ENCODE assay signal across 9 cellular contexts in genomic region chr7:115009139-115009538, GRCh38.
DNase-seq lines count a peak whose midpoint lies in the region; ATAC-seq and TF ChIP-seq lines count a peak whose summit lies in the region.
"Had no signal": no experiment of that assay in that cellular context is flagged by ENCODE, and none has a peak within 500 bp of the region (broad histone marks: within the 10 kb centered on the region; RNA-seq: fewer than 3 reads in every experiment).

No MANE protein-coding gene starts in this region.

- peak; percentile 75 for DNase-seq in activated CD4-positive, alpha-beta T cell treated with anti-CD3 and anti-CD28 coated beads, Interleukin-2, amount 10 ng/mL, durations not matched to agents 24 days and 14 days
- DNase-seq in activated CD4-positive, alpha-beta T cell treated with anti-CD3 and anti-CD28 coated beads, Interleukin-2, amount 50 U/mL, for 4 hours, result no peak
- no peak for DNase-seq in activated T-helper 1 cell treated with anti-CD3 and anti-CD28 coated beads, Interleukin-12 subunit alpha, Interleukin-12 subunit beta, Interleukin-2, Interleukin-4 antibody, amounts not matched to agents 30 ng/mL and 10 ng/mL and 1 ng/mL, durations not matched to agents 14 hours and 24 hours and 36 hours (ENCODE audit: low spot score)
- DNase-seq in A673 (ENCODE audit: low spot score), result no peak
- DNase-seq in EL, result no peak
- DNase-seq in endodermal cell, result no peak

- H3K4me1 Mint-ChIP-seq in activated CD4-positive, alpha-beta T cell treated with anti-CD3 and anti-CD28 coated beads, Interleukin-2, amount 10 ng/mL, durations not matched to agents 24 days and 14 days, result peaks cover 74% of the 10 kb centered on the region
- peaks cover 88% of the 10 kb centered on the region for H3K4me1 Mint-ChIP-seq in activated T-helper 1 cell treated with anti-CD3 and anti-CD28 coated beads, Interleukin-12 subunit alpha, Interleukin-12 subunit beta, Interleukin-2, Interleukin-4 antibody, amounts not matched to agents 30 ng/mL and 10 ng/mL and 1 ng/mL, durations not matched to agents 14 hours and 24 hours and 36 hours (ENCODE audit: low read depth)
- H3K4me1 Mint-ChIP-seq in stimulated activated memory B cell treated with anti-CD40 and anti-IgM and Interleukin-4, amounts not matched to agents 10 μg/mL and 1 μg/mL and 100 μg/mL, for 72 hours, result peaks cover 45% of the 10 kb centered on the region
- peaks cover 30% of the 10 kb centered on the region for H3K4me1 Mint-ChIP-seq in endodermal cell

- ATAC-seq in HG03095 (IDR thresholded peaks at IDR 0.05; ENCODE audit: unreplicated experiment), result peak; percentile 64
- ATAC-seq in stimulated activated memory B cell treated with anti-CD40 and anti-IgM and Interleukin-4, amounts not matched to agents 10 μg/mL and 1 μg/mL and 100 μg/mL, for 72 hours, result peak; percentile 78

- peak overlapping the region; percentile 73 for H3K4me3 Mint-ChIP-seq in activated CD4-positive, alpha-beta T cell treated with anti-CD3 and anti-CD28 coated beads, Interleukin-2, amount 10 ng/mL, durations not matched to agents 24 days and 14 days
- H3K4me3 Mint-ChIP-seq in activated T-helper 1 cell treated with anti-CD3 and anti-CD28 coated beads, Interleukin-12 subunit alpha, Interleukin-12 subunit beta, Interleukin-2, Interleukin-4 antibody, amounts not matched to agents 30 ng/mL and 10 ng/mL and 1 ng/mL, durations not matched to agents 14 hours and 24 hours and 36 hours, result peak overlapping the region; percentile 77
- no peak overlapping the region for H3K4me3 Mint-ChIP-seq in stimulated activated memory B cell treated with anti-CD40 and anti-IgM and Interleukin-4, amounts not matched to agents 10 μg/mL and 1 μg/mL and 100 μg/mL, for 72 hours
- no peak overlapping the region for H3K4me3 Mint-ChIP-seq in endodermal cell

- H3K4me3 ChIP-seq in A673 (ENCODE audit: low read depth, low read length, poor library complexity, severe bottlenecking), result no peak overlapping the region
- H3K4me3 ChIP-seq in endodermal cell (ENCODE audit: low read length), result no peak overlapping the region
- H3K4me3 ChIP-seq: SJSA1 had no signal

- no peak for TF ChIP-seq CTCF in A673 (conservative IDR thresholded peaks at IDR 0.05; ENCODE audit: low read depth, low read length)
- TF ChIP-seq CTCF in endodermal cell (conservative IDR thresholded peaks at IDR 0.05), result no peak

- H3K9me3 ChIP-seq in A673 (ENCODE audit: low read depth, low read length, poor library complexity, severe bottlenecking) (no peaks in the 10 kb centered on the region), endodermal cell (ENCODE audit: control insufficient read depth, low read length) (no peaks in the 10 kb centered on the region)
- H3K9me3 ChIP-seq: SJSA1 had no signal

- H3K27ac Mint-ChIP-seq in activated CD4-positive, alpha-beta T cell treated with anti-CD3 and anti-CD28 coated beads, Interleukin-2, amount 10 ng/mL, durations not matched to agents 24 days and 14 days, result peak overlapping the region; percentile 86
- H3K27ac Mint-ChIP-seq in activated T-helper 1 cell treated with anti-CD3 and anti-CD28 coated beads, Interleukin-12 subunit alpha, Interleukin-12 subunit beta, Interleukin-2, Interleukin-4 antibody, amounts not matched to agents 30 ng/mL and 10 ng/mL and 1 ng/mL, durations not matched to agents 14 hours and 24 hours and 36 hours, result peak overlapping the region; percentile 76
- H3K27ac Mint-ChIP-seq in stimulated activated memory B cell treated with anti-CD40 and anti-IgM and Interleukin-4, amounts not matched to agents 10 μg/mL and 1 μg/mL and 100 μg/mL, for 72 hours, result peak overlapping the region; percentile 68
- no peak overlapping the region for H3K27ac Mint-ChIP-seq in endodermal cell

- POLR2A ChIA-PET in A673 (lab: Charles Lee; ENCODE audit: low non-redundant PET), result no interaction called here

- peaks cover 9% of the 10 kb centered on the region for H3K9me3 Mint-ChIP-seq in activated CD4-positive, alpha-beta T cell treated with anti-CD3 and anti-CD28 coated beads, Interleukin-2, amount 10 ng/mL, durations not matched to agents 24 days and 14 days
- H3K9me3 Mint-ChIP-seq in activated T-helper 1 cell treated with anti-CD3 and anti-CD28 coated beads, Interleukin-12 subunit alpha, Interleukin-12 subunit beta, Interleukin-2, Interleukin-4 antibody, amounts not matched to agents 30 ng/mL and 10 ng/mL and 1 ng/mL, durations not matched to agents 14 hours and 24 hours and 36 hours, result no peaks in the 10 kb centered on the region
- no peaks in the 10 kb centered on the region for H3K9me3 Mint-ChIP-seq in stimulated activated memory B cell treated with anti-CD40 and anti-IgM and Interleukin-4, amounts not matched to agents 10 μg/mL and 1 μg/mL and 100 μg/mL, for 72 hours
- H3K9me3 Mint-ChIP-seq in endodermal cell, result no peaks in the 10 kb centered on the region

- no TSS peak for BruUV-seq in A673 (replicated peaks; lab: Mats Ljungman, UMichigan)

- intact Hi-C loops in activated CD4-positive, alpha-beta T cell treated with anti-CD3 and anti-CD28 coated beads, Interleukin-2, amount 10 ng/mL, durations not matched to agents 24 days and 14 days (cut with micrococcal nuclease), result loop anchor here (2.0 kb wide), 1 partner anchor 86 kb away; the partner anchor contains the start of gene MDFIC
- intact Hi-C loops in activated T-helper 1 cell treated with anti-CD3 and anti-CD28 coated beads, Interleukin-12 subunit alpha, Interleukin-12 subunit beta, Interleukin-2, Interleukin-4 antibody, amounts not matched to agents 30 ng/mL and 10 ng/mL and 1 ng/mL, durations not matched to agents 14 hours and 24 hours and 36 hours (cut with micrococcal nuclease), result loop anchor here (2.0 to 5.0 kb wide), 2 partner anchors 78 to 142 kb away; no protein-coding TSS in a partner anchor
- intact Hi-C loops in A673 (cut with micrococcal nuclease; ENCODE audit: unreplicated experiment), result no loop called here

- H3K36me3 ChIP-seq in A673 (ENCODE audit: insufficient read depth, low read length, poor library complexity, severe bottlenecking), result no peaks in the 10 kb centered on the region
- no peaks in the 10 kb centered on the region for H3K36me3 ChIP-seq in endodermal cell (ENCODE audit: control insufficient read depth, insufficient read depth, low read length)

- CTCF ChIA-PET in A673 (lab: Charles Lee), result no interaction called here

- peaks cover 23% of the 10 kb centered on the region for H3K4me1 ChIP-seq in A673 (ENCODE audit: insufficient read depth, low read length, poor library complexity, severe bottlenecking)
- H3K4me1 ChIP-seq in endodermal cell (ENCODE audit: control insufficient read depth, insufficient read depth, low read length), result peaks cover 16% of the 10 kb centered on the region

- H3K27me3 Mint-ChIP-seq in activated CD4-positive, alpha-beta T cell treated with anti-CD3 and anti-CD28 coated beads, Interleukin-2, amount 10 ng/mL, durations not matched to agents 24 days and 14 days, result no peaks in the 10 kb centered on the region
- H3K27me3 Mint-ChIP-seq in activated T-helper 1 cell treated with anti-CD3 and anti-CD28 coated beads, Interleukin-12 subunit alpha, Interleukin-12 subunit beta, Interleukin-2, Interleukin-4 antibody, amounts not matched to agents 30 ng/mL and 10 ng/mL and 1 ng/mL, durations not matched to agents 14 hours and 24 hours and 36 hours (ENCODE audit: insufficient read depth), result no peaks in the 10 kb centered on the region
- no peaks in the 10 kb centered on the region for H3K27me3 Mint-ChIP-seq in stimulated activated memory B cell treated with anti-CD40 and anti-IgM and Interleukin-4, amounts not matched to agents 10 μg/mL and 1 μg/mL and 100 μg/mL, for 72 hours
- no peaks in the 10 kb centered on the region for H3K27me3 Mint-ChIP-seq in endodermal cell (ENCODE audit: insufficient read depth)

- H3K27me3 ChIP-seq in A673 (replicated peaks; ENCODE audit: insufficient read depth, low read depth, low read length, poor library complexity), result no peaks in the 10 kb centered on the region
- no peaks in the 10 kb centered on the region for H3K27me3 ChIP-seq in endodermal cell (ENCODE audit: control insufficient read depth, insufficient read depth, low read length, poor library complexity, severe bottlenecking)
- H3K27me3 ChIP-seq: SJSA1 had no signal

- 65 to 88% methylated on average over 1 to 3 of the region's 3 CpGs for WGBS in endodermal cell (ENCODE audit: insufficient coverage in 1 of 2, insufficient read length in 1 of 2), 2 experiments

- H3K27ac ChIP-seq in A673 (ENCODE audit: low read depth, low read length, poor library complexity, severe bottlenecking), result no peak overlapping the region
- no peak overlapping the region for H3K27ac ChIP-seq in endodermal cell (ENCODE audit: low read depth, low read length)

- peaks cover 61% of the 10 kb centered on the region for H3K36me3 Mint-ChIP-seq in activated CD4-positive, alpha-beta T cell treated with anti-CD3 and anti-CD28 coated beads, Interleukin-2, amount 10 ng/mL, durations not matched to agents 24 days and 14 days (ENCODE audit: low read depth)
- peaks cover 42% of the 10 kb centered on the region for H3K36me3 Mint-ChIP-seq in activated T-helper 1 cell treated with anti-CD3 and anti-CD28 coated beads, Interleukin-12 subunit alpha, Interleukin-12 subunit beta, Interleukin-2, Interleukin-4 antibody, amounts not matched to agents 30 ng/mL and 10 ng/mL and 1 ng/mL, durations not matched to agents 14 hours and 24 hours and 36 hours (ENCODE audit: low read depth)
- peaks cover 52% of the 10 kb centered on the region for H3K36me3 Mint-ChIP-seq in stimulated activated memory B cell treated with anti-CD40 and anti-IgM and Interleukin-4, amounts not matched to agents 10 μg/mL and 1 μg/mL and 100 μg/mL, for 72 hours
- H3K36me3 Mint-ChIP-seq in endodermal cell (ENCODE audit: low read depth), result no peaks in the 10 kb centered on the region

- no peak overlapping the region for H3K9ac ChIP-seq in endodermal cell (ENCODE audit: extremely low read depth, low read length, poor library complexity, severe bottlenecking)

Comparison
In these comparisons a context has a peak if more than half of its experiments do, and no peak if none do; other contexts are left out.
1. H3K4me3 Mint-ChIP-seq: peak in activated CD4-positive, alpha-beta T cell treated with anti-CD3 and anti-CD28 coated beads, Interleukin-2, amount 10 ng/mL, durations not matched to agents 24 days and 14 days (single experiment) and activated T-helper 1 cell treated with anti-CD3 and anti-CD28 coated beads, Interleukin-12 subunit alpha, Interleukin-12 subunit beta, Interleukin-2, Interleukin-4 antibody, amounts not matched to agents 30 ng/mL and 10 ng/mL and 1 ng/mL, durations not matched to agents 14 hours and 24 hours and 36 hours (single experiment); none in stimulated activated memory B cell treated with anti-CD40 and anti-IgM and Interleukin-4, amounts not matched to agents 10 μg/mL and 1 μg/mL and 100 μg/mL, for 72 hours (single experiment) and endodermal cell (single experiment).